8 cellular contexts compared by ENCODE assay signal in genomic region chr12:96907681-96908163, GRCh38. TPM values are rescaled to one million over a fixed set of nuclear protein-coding genes. Genes with fewer than 3 reads are reported as not detected.
DNase-seq lines count a peak whose midpoint lies in the region; ATAC-seq and TF ChIP-seq lines count a peak whose summit lies in the region.

No MANE protein-coding gene starts in this region.

- peaks cover 63% of the 10 kb centered on the region for H3K79me2 ChIP-seq in DND-41 (ENCODE audit: insufficient read depth, low read length)

- TF ChIP-seq CTCF in DND-41 (IDR thresholded peaks at IDR 0.05; ENCODE audit: borderline replicate concordance, extremely low read depth, low read length, poor library complexity, severe bottlenecking) (no peak), choroid plexus epithelial cell (conservative IDR thresholded peaks at IDR 0.05; ENCODE audit: low read depth, low read length) (no peak), lower leg skin (IDR thresholded peaks at IDR 0.05) (no peak), suprapubic skin (IDR thresholded peaks at IDR 0.05) (no peak)

- H3K27ac ChIP-seq in DND-41 (ENCODE audit: low read length) (peak overlapping the region; percentile 95), suprapubic skin (peak overlapping the region; percentile 84)

- H3K9ac ChIP-seq in DND-41 (ENCODE audit: low read depth, low read length): peak overlapping the region; percentile 95

- peak overlapping the region; percentile 90 for H3K4me3 Mint-ChIP-seq in T-helper 1 cell treated with Interleukin-12 subunit alpha and Interleukin-12 subunit beta and Interleukin-4 antibody, amounts not matched to agents 30 μg/mL and 1 μg/mL, for 36 hours

- H3K36me3 ChIP-seq in DND-41 (ENCODE audit: insufficient read depth, low read length) (peaks cover 37% of the 10 kb centered on the region), suprapubic skin (no peaks in the 10 kb centered on the region)

- H3K27me3 ChIP-seq in DND-41 (ENCODE audit: insufficient read depth, low read length, poor library complexity): no peaks in the 10 kb centered on the region
- no peaks in the 10 kb centered on the region for H3K27me3 ChIP-seq in suprapubic skin

- H3K9me3 ChIP-seq in DND-41 (ENCODE audit: insufficient read depth, low read length, severe bottlenecking) (no peaks in the 10 kb centered on the region), suprapubic skin (no peaks in the 10 kb centered on the region)

- ATAC-seq in DND-41 (ENCODE audit: insufficient read depth, low read depth) (peak; percentile 59), GM19397 (IDR thresholded peaks at IDR 0.05; ENCODE audit: unreplicated experiment) (peak; percentile 20), HG03457 (IDR thresholded peaks at IDR 0.05; ENCODE audit: unreplicated experiment) (peak; percentile 18)

- H3K4me2 ChIP-seq in DND-41 (ENCODE audit: insufficient read depth, low read length): peak overlapping the region; percentile 93

- H2AFZ ChIP-seq in DND-41 (ENCODE audit: low read depth, low read length): peak overlapping the region; percentile 95

- H3K27ac Mint-ChIP-seq in T-helper 1 cell treated with Interleukin-12 subunit alpha and Interleukin-12 subunit beta and Interleukin-4 antibody, amounts not matched to agents 30 μg/mL and 1 μg/mL, for 36 hours: peak overlapping the region; percentile 96

- 1% methylated on average over 18 of the region's 18 CpGs for WGBS in lower leg skin, 2 donors
- 3% methylated on average over 18 of the region's 18 CpGs for WGBS in suprapubic skin

- peak; percentile 46 for DNase-seq in DND-41
- peak; percentile 37 for DNase-seq in choroid plexus epithelial cell (ENCODE audit: low read depth)
- DNase-seq in lower leg skin (ENCODE audit: low spot score in 2 of 2): no peak
- DNase-seq in suprapubic skin (ENCODE audit: low spot score in 2 of 2): no peak
- DNase-seq in SHP77 (lab: John Stamatoyannopoulos, UW): no peak

- H3K4me3 ChIP-seq in DND-41 (ENCODE audit: low read depth in 1 of 2, low read length in 2 of 2) (peak overlapping the region; percentile 68 to 91), choroid plexus epithelial cell (ENCODE audit: low read depth, low read length) (peak overlapping the region; percentile 97), lower leg skin (ENCODE audit: low read depth, poor library complexity, severe bottlenecking) (peak overlapping the region; percentile 88), suprapubic skin (peak overlapping the region; percentile 84)

- H3K4me1 ChIP-seq in DND-41 (ENCODE audit: insufficient read depth, low read length): peaks cover 52% of the 10 kb centered on the region
- peaks cover 21% of the 10 kb centered on the region for H3K4me1 ChIP-seq in suprapubic skin

- peaks cover 11% of the 10 kb centered on the region; the same call in 1 of the 2 replicates for H4K20me1 ChIP-seq in DND-41 (ENCODE audit: insufficient read depth, low read length)

- intact Hi-C loops in lower leg skin (cut with DNase I; ENCODE audit: low total_unique reads): no loop called here

- no peak for TF ChIP-seq POLR2A in lower leg skin (IDR thresholded peaks at IDR 0.05)
- no peak for TF ChIP-seq POLR2A in suprapubic skin (IDR thresholded peaks at IDR 0.05)

- H3K27me3 Mint-ChIP-seq in T-helper 1 cell treated with Interleukin-12 subunit alpha and Interleukin-12 subunit beta and Interleukin-4 antibody, amounts not matched to agents 30 μg/mL and 1 μg/mL, for 36 hours (ENCODE audit: low read depth): peaks cover 14% of the 10 kb centered on the region

- H3K4me1 Mint-ChIP-seq in T-helper 1 cell treated with Interleukin-12 subunit alpha and Interleukin-12 subunit beta and Interleukin-4 antibody, amounts not matched to agents 30 μg/mL and 1 μg/mL, for 36 hours (ENCODE audit: low read depth): peaks cover 37% of the 10 kb centered on the region

- peaks cover 13% of the 10 kb centered on the region for H3K36me3 Mint-ChIP-seq in T-helper 1 cell treated with Interleukin-12 subunit alpha and Interleukin-12 subunit beta and Interleukin-4 antibody, amounts not matched to agents 30 μg/mL and 1 μg/mL, for 36 hours (ENCODE audit: low read depth)

- TF ChIP-seq EP300 in suprapubic skin (IDR thresholded peaks at IDR 0.05): no peak

- H3K9me3 Mint-ChIP-seq in T-helper 1 cell treated with Interleukin-12 subunit alpha and Interleukin-12 subunit beta and Interleukin-4 antibody, amounts not matched to agents 30 μg/mL and 1 μg/mL, for 36 hours: no peaks in the 10 kb centered on the region

RNA-seq across cellular contexts. Expression of gene NEDD1, which starts 0.7 kb away (rescaled TPM):
- 10 to 100 TPM; 10.9 to 20.4 (median 13.2) TPM for total RNA-seq in lower leg skin
- total RNA-seq in suprapubic skin: 10 to 100 TPM; 11.8 to 16.3 (median 14.5) TPM

Comparison
In these comparisons a context has a peak if more than half of its experiments do, and no peak if none do; other contexts are left out.
1. DNase-seq: peak in DND-41 (single experiment) and choroid plexus epithelial cell (single experiment); none in lower leg skin (0 of 2), suprapubic skin (0 of 2) and SHP77 (0 of 2).
2. Peak in every context shown above with its lines, with median percentiles within 50 percentile points of each other: ATAC-seq and H3K4me3 ChIP-seq.